28 cellular contexts compared by ENCODE assay signal in the genomic region with DNA sequence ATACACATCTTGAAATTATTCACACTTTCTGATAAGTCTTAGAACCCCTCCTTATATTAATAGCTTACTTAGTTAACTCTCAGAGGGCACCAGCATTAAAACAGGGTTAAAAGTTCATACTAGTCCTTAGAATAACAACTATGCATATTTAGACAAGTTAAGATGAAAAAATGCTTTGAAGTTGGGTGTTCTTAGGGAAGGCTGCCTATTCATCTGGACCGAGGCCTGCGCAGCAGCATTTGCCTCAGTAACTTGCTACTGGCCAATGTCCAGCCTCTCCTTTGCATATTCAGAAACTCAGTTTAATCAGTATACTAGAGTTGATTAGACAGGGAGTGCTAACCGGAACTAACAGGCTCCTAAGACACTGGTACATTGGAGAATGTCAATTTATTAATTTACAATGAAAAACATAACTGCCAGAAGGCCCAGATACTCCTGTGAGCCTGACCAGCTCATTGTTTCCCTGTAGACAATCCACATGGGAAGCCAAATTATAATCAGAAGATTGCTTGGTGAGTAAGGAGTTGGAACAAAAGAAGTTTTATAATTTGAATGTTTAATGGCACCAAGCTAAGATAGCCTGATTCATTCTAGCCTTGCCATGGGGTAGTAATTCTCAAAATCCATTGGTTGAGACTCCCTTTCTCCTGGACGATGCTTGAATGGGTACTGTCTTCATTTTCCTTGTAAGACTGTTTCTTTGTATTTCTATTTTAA.
"Had no signal": no experiment of that assay in that cellular context is flagged by ENCODE, and none has a peak within 500 bp of the region (broad histone marks: within the 10 kb centered on the region; RNA-seq: fewer than 3 reads in every experiment).

No MANE protein-coding gene starts in this region.

- H3K27ac Mint-ChIP-seq: activated CD4-positive, alpha-beta memory T cell treated with anti-CD3 and anti-CD28 coated beads, Interleukin-2, amount 10 ng/mL, durations not matched to agents 7 days and 5 days; activated CD8-positive, alpha-beta memory T cell treated with anti-CD3 and anti-CD28 coated beads, Interleukin-2, amount 10 ng/mL, durations not matched to agents 7 days and 5 days; activated naive CD4-positive, alpha-beta T cell treated with anti-CD3 and anti-CD28 coated beads, Interleukin-2, amount 10 ng/mL, durations not matched to agents 7 days and 5 days; activated naive CD8-positive, alpha-beta T cell treated with anti-CD3 and anti-CD28 coated beads for 36 hours had no signal

- DNase-seq: activated CD4-positive, alpha-beta memory T cell treated with anti-CD3 and anti-CD28 coated beads, Interleukin-2, amount 10 ng/mL, durations not matched to agents 7 days and 5 days; activated CD4-positive, alpha-beta T cell treated with anti-CD3 and anti-CD28 coated beads for 1 hour; activated CD4-positive, alpha-beta T cell treated with anti-CD3 and anti-CD28 coated beads for 48 hours; activated CD4-positive, CD25-positive, alpha-beta regulatory T cell; activated CD8-positive, alpha-beta memory T cell treated with anti-CD3 and anti-CD28 coated beads for 24 hours; activated CD8-positive, alpha-beta memory T cell treated with anti-CD3 and anti-CD28 coated beads, Interleukin-2, amount 10 ng/mL, durations not matched to agents 7 days and 5 days; activated CD8-positive, alpha-beta memory T cell treated with anti-CD3 and anti-CD28 coated beads, Interleukin-2, amount 50 U/mL, for 48 hours; activated effector memory CD4-positive, alpha-beta T cell treated with Interleukin-2 at 50 U/mL for 16 hours; activated naive CD4-positive, alpha-beta T cell treated with anti-CD3 and anti-CD28 coated beads, Interleukin-2, amount 10 ng/mL, durations not matched to agents 7 days and 5 days; activated naive CD8-positive, alpha-beta T cell treated with anti-CD3 and anti-CD28 coated beads for 36 hours; activated T-cell treated with anti-CD3 and anti-CD28 coated beads, Interleukin-2, amount 50 U/mL, for 48 hours; amniotic stem cell; aorta; NCI-H1105; NCI-H1417 treated with DMSO at 0.1 percent for 48 hours; NCI-H187 treated with DMSO at 0.1 percent for 48 hours; NCI-H2081; NCI-H2171 treated with DMSO at 0.1 percent for 48 hours; NCI-H2227 treated with DMSO at 0.1 percent for 48 hours; NCI-H446; NCI-H510A treated with DMSO at 0.1 percent for 48 hours; NK-92 treated with Interleukin-12 subunit alpha and Interleukin-12 subunit beta, amount 100 ng/mL, for 24 hours; PC-9; Right ventricle myocardium superior; T1000; WERI-Rb-1 had no signal

- H3K4me3 ChIP-seq: cardiac muscle cell, PC-9 had no signal

- H3K27me3 ChIP-seq: cardiac muscle cell had no signal

- H3K27me3 Mint-ChIP-seq: activated CD4-positive, alpha-beta memory T cell treated with anti-CD3 and anti-CD28 coated beads, Interleukin-2, amount 10 ng/mL, durations not matched to agents 7 days and 5 days; activated CD8-positive, alpha-beta memory T cell treated with anti-CD3 and anti-CD28 coated beads, Interleukin-2, amount 10 ng/mL, durations not matched to agents 7 days and 5 days; activated naive CD4-positive, alpha-beta T cell treated with anti-CD3 and anti-CD28 coated beads, Interleukin-2, amount 10 ng/mL, durations not matched to agents 7 days and 5 days; activated naive CD8-positive, alpha-beta T cell treated with anti-CD3 and anti-CD28 coated beads for 36 hours had no signal

- H2AFZ ChIP-seq: PC-9 had no signal

- H3K9me3 Mint-ChIP-seq: activated CD4-positive, alpha-beta memory T cell treated with anti-CD3 and anti-CD28 coated beads, Interleukin-2, amount 10 ng/mL, durations not matched to agents 7 days and 5 days; activated naive CD4-positive, alpha-beta T cell treated with anti-CD3 and anti-CD28 coated beads, Interleukin-2, amount 10 ng/mL, durations not matched to agents 7 days and 5 days; activated naive CD8-positive, alpha-beta T cell treated with anti-CD3 and anti-CD28 coated beads for 36 hours had no signal

- H3K4me2 ChIP-seq: KMS-11, PC-9 had no signal

- H3K27ac ChIP-seq: cardiac muscle cell, KMS-11, PC-9, WERI-Rb-1 had no signal

- H3K4me1 Mint-ChIP-seq: activated CD4-positive, alpha-beta memory T cell treated with anti-CD3 and anti-CD28 coated beads, Interleukin-2, amount 10 ng/mL, durations not matched to agents 7 days and 5 days; activated CD8-positive, alpha-beta memory T cell treated with anti-CD3 and anti-CD28 coated beads, Interleukin-2, amount 10 ng/mL, durations not matched to agents 7 days and 5 days; activated naive CD4-positive, alpha-beta T cell treated with anti-CD3 and anti-CD28 coated beads, Interleukin-2, amount 10 ng/mL, durations not matched to agents 7 days and 5 days; activated naive CD8-positive, alpha-beta T cell treated with anti-CD3 and anti-CD28 coated beads for 36 hours had no signal

- H3K4me3 Mint-ChIP-seq: activated CD4-positive, alpha-beta memory T cell treated with anti-CD3 and anti-CD28 coated beads, Interleukin-2, amount 10 ng/mL, durations not matched to agents 7 days and 5 days; activated CD8-positive, alpha-beta memory T cell treated with anti-CD3 and anti-CD28 coated beads, Interleukin-2, amount 10 ng/mL, durations not matched to agents 7 days and 5 days; activated naive CD4-positive, alpha-beta T cell treated with anti-CD3 and anti-CD28 coated beads, Interleukin-2, amount 10 ng/mL, durations not matched to agents 7 days and 5 days; activated naive CD8-positive, alpha-beta T cell treated with anti-CD3 and anti-CD28 coated beads for 36 hours had no signal

- H3K9ac ChIP-seq: KMS-11 had no signal
